In the genomic region with DNA sequence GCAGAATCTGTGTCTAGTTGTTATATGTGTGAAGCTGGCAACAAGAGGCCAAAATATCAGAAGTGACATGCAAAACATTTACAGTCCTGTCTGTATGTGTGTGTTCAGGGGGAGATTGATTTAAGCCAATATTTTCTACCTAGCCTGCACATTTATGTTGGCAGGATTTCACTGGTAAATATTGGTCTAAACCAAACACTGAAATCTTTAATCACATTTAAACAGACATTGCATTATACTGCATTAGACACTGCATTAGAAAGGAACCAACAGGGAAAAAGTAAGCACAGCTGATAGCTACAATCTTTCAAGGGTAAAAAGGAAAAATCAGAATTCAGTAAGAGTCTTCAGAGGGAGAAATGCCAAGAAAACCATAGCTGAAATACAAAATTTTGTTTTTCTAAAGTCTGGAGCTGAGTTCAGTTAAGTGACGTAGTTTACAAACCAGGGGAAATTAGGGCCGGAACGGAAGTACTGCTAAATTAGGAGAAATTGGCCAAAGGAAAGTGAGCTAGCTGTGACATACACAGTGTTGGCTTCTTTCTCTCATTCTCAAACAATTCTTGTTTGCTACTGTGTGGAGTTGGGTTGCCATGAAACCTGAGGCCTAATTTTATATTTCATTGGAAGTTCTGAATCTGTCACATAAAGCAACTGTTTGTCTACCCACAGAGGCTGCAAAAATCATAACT, we compare ENCODE assay signal across 9 cellular contexts.
A peak's percentile ranks its signal among the peaks of the same experiment; 100 is the strongest.
DNase-seq lines count a peak whose midpoint lies in the region; ATAC-seq and TF ChIP-seq lines count a peak whose summit lies in the region.
"Had no signal": no experiment of that assay in that cellular context is flagged by ENCODE, and none has a peak within 500 bp of the region (broad histone marks: within the 10 kb centered on the region; RNA-seq: fewer than 3 reads in every experiment).

No MANE protein-coding gene starts in this region.

- no peak overlapping the region for H3K27ac Mint-ChIP-seq in T-helper 17 cell

- H3K79me2 ChIP-seq in smooth muscle cell (ENCODE audit: low read depth): no peaks in the 10 kb centered on the region

- WGBS in heart left ventricle, 4 donors: 46 to 64% (median 48%) methylated on average over 3 of the region's 3 CpGs
- WGBS in smooth muscle cell (ENCODE audit: low lambda C conversion rate): 91% methylated on average over 3 of the region's 3 CpGs

- peaks cover 3% of the 10 kb centered on the region for H3K36me3 Mint-ChIP-seq in T-helper 17 cell (ENCODE audit: low read depth)

- H3K27me3 ChIP-seq in heart left ventricle (no peaks in the 10 kb centered on the region), smooth muscle cell (ENCODE audit: low read depth) (no peaks in the 10 kb centered on the region)
- H3K27me3 ChIP-seq: brain microvascular endothelial cell had no signal

- H3K27ac ChIP-seq in heart left ventricle (peak overlapping the region in 10 of 12 donors; percentile 16 to 84 (median 66)), smooth muscle cell (ENCODE audit: low read depth) (no peak overlapping the region)
- H3K27ac ChIP-seq: brain microvascular endothelial cell had no signal

- peak; percentile 69 for ATAC-seq in T-helper 17 cell
- ATAC-seq in heart left ventricle: peak; percentile 71 to 97 (median 86)
- ATAC-seq in GM21528 (IDR thresholded peaks at IDR 0.05; ENCODE audit: low FRiP score, unreplicated experiment): no peak
- ATAC-seq in HG02970 (IDR thresholded peaks at IDR 0.05; ENCODE audit: low FRiP score, unreplicated experiment): no peak

- DNase-seq in GM20000 (ENCODE audit: low spot score): peak; percentile 18
- no peak for DNase-seq in T-helper 17 cell
- DNase-seq in heart left ventricle: peak in 2 of 5 donors; percentile 29 to 52
- DNase-seq in smooth muscle cell (lab: John Stamatoyannopoulos, UW; ENCODE audit: unreplicated experiment): no peak
- DNase-seq in 8988T: no peak
- DNase-seq: brain microvascular endothelial cell, GDM1 had no signal

- H3K27me3 Mint-ChIP-seq in T-helper 17 cell: no peaks in the 10 kb centered on the region

- no peak overlapping the region for H3K4me3 ChIP-seq in heart left ventricle
- no peak overlapping the region for H3K4me3 ChIP-seq in smooth muscle cell

- peaks cover 0 to 20% (median 2%) of the 10 kb centered on the region in 12 donors for H3K4me1 ChIP-seq in heart left ventricle
- H3K4me1 ChIP-seq in smooth muscle cell (ENCODE audit: low read depth): no peaks in the 10 kb centered on the region

- H3K4me2 ChIP-seq in smooth muscle cell: no peak overlapping the region

- intact Hi-C loops in heart left ventricle (cut with DNase I): no loop called here

- peaks cover 5% of the 10 kb centered on the region for H3K4me1 Mint-ChIP-seq in T-helper 17 cell

- H3K9me3 ChIP-seq in T-helper 17 cell (ENCODE audit: control insufficient read depth, low read length, poor library complexity, severe bottlenecking) (no peaks in the 10 kb centered on the region), heart left ventricle (no peaks in the 10 kb centered on the region), smooth muscle cell (replicated peaks; ENCODE audit: low read depth) (no peaks in the 10 kb centered on the region)

- TF ChIP-seq CTCF in GM20000 (IDR thresholded peaks at IDR 0.05; ENCODE audit: extremely low read depth, missing control alignments) (no peak), heart left ventricle (IDR thresholded peaks at IDR 0.05) (no peak), smooth muscle cell (IDR thresholded peaks at IDR 0.05; ENCODE audit: borderline replicate concordance, insufficient read depth, poor library complexity, severe bottlenecking) (no peak)

- TF ChIP-seq POLR2A in heart left ventricle (IDR thresholded peaks at IDR 0.05): no peak

- H2AFZ ChIP-seq in smooth muscle cell (ENCODE audit: low read depth): peak overlapping the region; percentile 41

- H4K20me1 ChIP-seq in smooth muscle cell (ENCODE audit: low read depth): no peaks in the 10 kb centered on the region

- H3K9ac ChIP-seq in smooth muscle cell (ENCODE audit: low read depth): no peak overlapping the region

- H3K4me3 Mint-ChIP-seq in T-helper 17 cell: no peak overlapping the region

- H3F3A ChIP-seq in smooth muscle cell (ENCODE audit: low read depth): no peaks in the 10 kb centered on the region

- H3K36me3 ChIP-seq in heart left ventricle (no peaks in the 10 kb centered on the region), smooth muscle cell (ENCODE audit: low read depth) (no peaks in the 10 kb centered on the region)
- H3K36me3 ChIP-seq: brain microvascular endothelial cell had no signal

Comparison
In these comparisons a context has a peak if more than half of its experiments do, and no peak if none do; other contexts are left out.
1. ATAC-seq: peak in T-helper 17 cell (single experiment) and heart left ventricle (4 of 4); none in GM21528 (single experiment) and HG02970 (single experiment).